In genomic region chr6:24522821-24523175, GRCh38 we compare ENCODE assay signal across 26 cellular contexts. TPM values are rescaled to one million over a fixed set of nuclear protein-coding genes. Genes with fewer than 3 reads are reported as not detected.
A peak's percentile ranks its signal among the peaks of the same experiment; 100 is the strongest.
DNase-seq lines count a peak whose midpoint lies in the region; ATAC-seq and TF ChIP-seq lines count a peak whose summit lies in the region.
"Had no signal": no experiment of that assay in that cellular context is flagged by ENCODE, and none has a peak within 500 bp of the region (broad histone marks: within the 10 kb centered on the region; RNA-seq: fewer than 3 reads in every experiment).

No MANE protein-coding gene starts in this region.

- DNase-seq in activated naive CD8-positive, alpha-beta T cell treated with anti-CD3 and anti-CD28 coated beads, Interleukin-2, amount 50 U/mL, for 24 hours, result no peak
- no peak for DNase-seq in activated naive CD8-positive, alpha-beta T cell treated with anti-CD3 and anti-CD28 coated beads for 36 hours
- DNase-seq in activated B cell treated with CpG ODN at 0.5 μM for 24 hours (no peak), mesenchymal stem cell (no peak), NCI-H510A (lab: John Stamatoyannopoulos, UW) (no peak), left ventricle myocardium superior (no peak), DMS153 (lab: John Stamatoyannopoulos, UW) (no peak)
- no peak for DNase-seq in naive thymus-derived CD8-positive, alpha-beta T cell
- DNase-seq: activated CD4-positive, alpha-beta T cell treated with anti-CD3 and anti-CD28 coated beads for 48 hours; activated CD8-positive, alpha-beta memory T cell treated with anti-CD3 and anti-CD28 coated beads for 24 hours; activated naive CD4-positive, alpha-beta T cell treated with anti-CD3 and anti-CD28 coated beads, Interleukin-2, amount 50 U/mL, for 16 hours; activated T-cell treated with anti-CD3 and anti-CD28 coated beads for 4 hours; CD4-positive, alpha-beta memory T cell; EL; hippocampal formation; Kasumi-1; right cardiac atrium; stimulated activated CD4-positive, alpha-beta T cell treated with anti-CD3 and anti-CD28 coated beads, Interleukin-1b, Interleukin-23, amount 100 ng/mL, for 48 hours; stimulated activated naive CD8-positive, alpha-beta T cell treated with anti-CD3 and anti-CD28 coated beads, Interleukin-15, amount 100 ng/mL, for 72 hours; T1000; tibial artery; WERI-Rb-1 had no signal

- peaks cover 15% of the 10 kb centered on the region for H3K4me1 Mint-ChIP-seq in activated naive CD8-positive, alpha-beta T cell treated with anti-CD3 and anti-CD28 coated beads, Interleukin-2, amount 50 U/mL, for 24 hours
- H3K4me1 Mint-ChIP-seq in activated naive CD8-positive, alpha-beta T cell treated with anti-CD3 and anti-CD28 coated beads for 36 hours, result peaks cover 14% of the 10 kb centered on the region
- H3K4me1 Mint-ChIP-seq in activated B cell treated with CpG ODN at 0.5 μM for 24 hours, result peaks cover 56% of the 10 kb centered on the region
- peaks cover 5 to 23% (median 11%) of the 10 kb centered on the region in 4 donors for H3K4me1 Mint-ChIP-seq in naive thymus-derived CD8-positive, alpha-beta T cell

- no peaks in the 10 kb centered on the region for H3K36me3 Mint-ChIP-seq in activated naive CD8-positive, alpha-beta T cell treated with anti-CD3 and anti-CD28 coated beads, Interleukin-2, amount 50 U/mL, for 24 hours (ENCODE audit: low read depth)
- peaks cover 6% of the 10 kb centered on the region for H3K36me3 Mint-ChIP-seq in activated naive CD8-positive, alpha-beta T cell treated with anti-CD3 and anti-CD28 coated beads for 36 hours
- H3K36me3 Mint-ChIP-seq in activated B cell treated with CpG ODN at 0.5 μM for 24 hours (ENCODE audit: low read depth), result no peaks in the 10 kb centered on the region
- H3K36me3 Mint-ChIP-seq in naive thymus-derived CD8-positive, alpha-beta T cell, result peaks cover 0 to 39% (median 3%) of the 10 kb centered on the region in 3 donors

- WGBS in mesenchymal stem cell, result 98% methylated on average over 5 of the region's 6 CpGs

- H3K9me3 ChIP-seq in mesenchymal stem cell (ENCODE audit: control insufficient read depth, low read length), result no peaks in the 10 kb centered on the region
- H3K9me3 ChIP-seq: SJCRH30, tibial artery had no signal

- no peak overlapping the region for H2BK15ac ChIP-seq in mesenchymal stem cell (ENCODE audit: low read depth, poor library complexity, severe bottlenecking)

- peak overlapping the region; percentile 56 for H3K27ac Mint-ChIP-seq in activated naive CD8-positive, alpha-beta T cell treated with anti-CD3 and anti-CD28 coated beads, Interleukin-2, amount 50 U/mL, for 24 hours
- no peak overlapping the region for H3K27ac Mint-ChIP-seq in activated naive CD8-positive, alpha-beta T cell treated with anti-CD3 and anti-CD28 coated beads for 36 hours
- peak overlapping the region; percentile 88 for H3K27ac Mint-ChIP-seq in activated B cell treated with CpG ODN at 0.5 μM for 24 hours
- peak overlapping the region in 1 of 10 donors; percentile 59 for H3K27ac Mint-ChIP-seq in naive thymus-derived CD8-positive, alpha-beta T cell
- H3K27ac Mint-ChIP-seq: activated T-helper 2 cell treated with anti-CD3 and anti-CD28 coated beads, Interferon-gamma antibody, Interleukin-2, Interleukin-4, amounts not matched to agents 10 μg/mL and 5 μg/mL and 100 μg/mL, durations not matched to agents 14 hours and 24 hours and 36 hours; CD4-positive, alpha-beta memory T cell; stimulated activated naive CD8-positive, alpha-beta T cell treated with anti-CD3 and anti-CD28 coated beads, Interleukin-15, amount 100 ng/mL, for 72 hours had no signal

- H4K8ac ChIP-seq in mesenchymal stem cell (ENCODE audit: low read length), result no peak overlapping the region

- H3K14ac ChIP-seq in mesenchymal stem cell (ENCODE audit: low read length in 2 of 2), result no peak overlapping the region

- H3K23ac ChIP-seq in mesenchymal stem cell (ENCODE audit: low read length in 2 of 2), result no peak overlapping the region

- peaks cover 6% of the 10 kb centered on the region for H3K4me1 ChIP-seq in mesenchymal stem cell (ENCODE audit: control insufficient read depth, insufficient read depth, low read depth, low read length)
- H3K4me1 ChIP-seq: SJCRH30, tibial artery had no signal

- H3K4me2 ChIP-seq in mesenchymal stem cell (ENCODE audit: low read length, poor library complexity, severe bottlenecking), result no peak overlapping the region

- POLR2A ChIA-PET in activated B cell treated with CpG ODN at 0.5 μM for 24 hours (lab: Charles Lee), result interaction anchor here (0.6 to 3.6 kb wide), 5 partner anchors 14 to 199 kb away, joined by 3 to 46 read pairs (median 4); partner anchors contain the start of genes ALDH5A1 and KIAA0319
- POLR2A ChIA-PET in naive thymus-derived CD8-positive, alpha-beta T cell (lab: Charles Lee), result interaction anchor here (0.6 kb wide), 1 partner anchor 756 kb away, joined by 3 read pairs; no protein-coding TSS in a partner anchor

- no peak overlapping the region for H3K4me3 ChIP-seq in mesenchymal stem cell (ENCODE audit: insufficient read depth in 1 of 2, low read depth in 1 of 2, low read length in 2 of 2)
- H3K4me3 ChIP-seq: SJCRH30, tibial artery had no signal

- no peak overlapping the region for H2AK5ac ChIP-seq in mesenchymal stem cell (ENCODE audit: low read length, severe bottlenecking)

- intact Hi-C loops in activated B cell treated with CpG ODN at 0.5 μM for 24 hours (cut with micrococcal nuclease), result loop anchor here (5.0 kb wide), 1 partner anchor 125 kb away; the partner anchor contains the start of gene KIAA0319
- intact Hi-C loops in left ventricle myocardium superior (cut with micrococcal nuclease), result no loop called here

- H3K4me3 Mint-ChIP-seq in activated naive CD8-positive, alpha-beta T cell treated with anti-CD3 and anti-CD28 coated beads, Interleukin-2, amount 50 U/mL, for 24 hours, result no peak overlapping the region
- H3K4me3 Mint-ChIP-seq in activated naive CD8-positive, alpha-beta T cell treated with anti-CD3 and anti-CD28 coated beads for 36 hours, result no peak overlapping the region
- peak overlapping the region; percentile 51 for H3K4me3 Mint-ChIP-seq in activated B cell treated with CpG ODN at 0.5 μM for 24 hours
- H3K4me3 Mint-ChIP-seq in naive thymus-derived CD8-positive, alpha-beta T cell, result no peak overlapping the region
- H3K4me3 Mint-ChIP-seq: CD4-positive, alpha-beta memory T cell; stimulated activated naive CD8-positive, alpha-beta T cell treated with anti-CD3 and anti-CD28 coated beads, Interleukin-15, amount 100 ng/mL, for 72 hours had no signal

- no peak overlapping the region for H3K4ac ChIP-seq in mesenchymal stem cell (ENCODE audit: low read depth in 1 of 2, low read length in 2 of 2)

- no peak for ATAC-seq in activated naive CD8-positive, alpha-beta T cell treated with anti-CD3 and anti-CD28 coated beads, Interleukin-2, amount 50 U/mL, for 24 hours
- ATAC-seq in activated B cell treated with CpG ODN at 0.5 μM for 24 hours (ENCODE audit: low read depth), result no peak
- no peak for ATAC-seq in naive thymus-derived CD8-positive, alpha-beta T cell
- ATAC-seq in left ventricle myocardium superior, result no peak
- ATAC-seq: right cardiac atrium; stimulated activated naive CD8-positive, alpha-beta T cell treated with anti-CD3 and anti-CD28 coated beads, Interleukin-15, amount 100 ng/mL, for 72 hours had no signal

- peak overlapping the region; percentile 48 for H3K27ac ChIP-seq in mesenchymal stem cell (ENCODE audit: low read length, poor library complexity, severe bottlenecking)
- H3K27ac ChIP-seq: 22Rv1, SJCRH30, tibial artery, WERI-Rb-1 had no signal

- H3K9ac ChIP-seq in mesenchymal stem cell (ENCODE audit: low read length), result no peak overlapping the region

- H2AFZ ChIP-seq in mesenchymal stem cell (ENCODE audit: low read depth, low read length), result no peak overlapping the region

- no peak overlapping the region for H2BK120ac ChIP-seq in mesenchymal stem cell (ENCODE audit: low read depth, low read length)

- no peaks in the 10 kb centered on the region for H3K27me3 ChIP-seq in mesenchymal stem cell (ENCODE audit: control insufficient read depth in 1 of 2, insufficient read depth in 1 of 2, low read length in 2 of 2)
- H3K27me3 ChIP-seq: SJCRH30, tibial artery had no signal

- H3K18ac ChIP-seq in mesenchymal stem cell (ENCODE audit: low read depth in 1 of 2, low read length in 2 of 2), result no peak overlapping the region

- H3K36me3 ChIP-seq in mesenchymal stem cell (ENCODE audit: control insufficient read depth in 1 of 2, insufficient read depth in 2 of 2, low read depth in 1 of 2, low read length in 2 of 2), result no peaks in the 10 kb centered on the region
- H3K36me3 ChIP-seq: SJCRH30 had no signal

- TF ChIP-seq CTCF in activated B cell treated with CpG ODN at 0.5 μM for 24 hours (IDR thresholded peaks at IDR 0.05), result no peak

- no peak overlapping the region for H4K91ac ChIP-seq in mesenchymal stem cell (ENCODE audit: low read length)

- no peak overlapping the region for H2BK5ac ChIP-seq in mesenchymal stem cell (ENCODE audit: low read depth, low read length, poor library complexity, severe bottlenecking)

- H3K27me3 Mint-ChIP-seq in activated naive CD8-positive, alpha-beta T cell treated with anti-CD3 and anti-CD28 coated beads, Interleukin-2, amount 50 U/mL, for 24 hours, result no peaks in the 10 kb centered on the region
- no peaks in the 10 kb centered on the region for H3K27me3 Mint-ChIP-seq in activated naive CD8-positive, alpha-beta T cell treated with anti-CD3 and anti-CD28 coated beads for 36 hours
- H3K27me3 Mint-ChIP-seq in activated B cell treated with CpG ODN at 0.5 μM for 24 hours, result no peaks in the 10 kb centered on the region
- no peaks in the 10 kb centered on the region for H3K27me3 Mint-ChIP-seq in naive thymus-derived CD8-positive, alpha-beta T cell
- H3K27me3 Mint-ChIP-seq: CD4-positive, alpha-beta memory T cell; stimulated activated naive CD8-positive, alpha-beta T cell treated with anti-CD3 and anti-CD28 coated beads, Interleukin-15, amount 100 ng/mL, for 72 hours had no signal

- CTCF ChIA-PET in activated B cell treated with CpG ODN at 0.5 μM for 24 hours (lab: Charles Lee), result interaction anchor here (1.1 to 3.6 kb wide), 5 partner anchors 9 to 91 kb away, joined by 3 to 60 read pairs (median 5); partner anchors contain the start of gene ALDH5A1

- H3K9me3 Mint-ChIP-seq in activated naive CD8-positive, alpha-beta T cell treated with anti-CD3 and anti-CD28 coated beads, Interleukin-2, amount 50 U/mL, for 24 hours, result no peaks in the 10 kb centered on the region
- no peaks in the 10 kb centered on the region for H3K9me3 Mint-ChIP-seq in activated naive CD8-positive, alpha-beta T cell treated with anti-CD3 and anti-CD28 coated beads for 36 hours
- no peaks in the 10 kb centered on the region for H3K9me3 Mint-ChIP-seq in activated B cell treated with CpG ODN at 0.5 μM for 24 hours
- no peaks in the 10 kb centered on the region for H3K9me3 Mint-ChIP-seq in naive thymus-derived CD8-positive, alpha-beta T cell
- H3K9me3 Mint-ChIP-seq: activated T-helper 2 cell treated with anti-CD3 and anti-CD28 coated beads, Interferon-gamma antibody, Interleukin-2, Interleukin-4, amounts not matched to agents 10 μg/mL and 5 μg/mL and 100 μg/mL, durations not matched to agents 14 hours and 24 hours and 36 hours; CD4-positive, alpha-beta memory T cell; stimulated activated naive CD8-positive, alpha-beta T cell treated with anti-CD3 and anti-CD28 coated beads, Interleukin-15, amount 100 ng/mL, for 72 hours had no signal

- no peaks in the 10 kb centered on the region for H3K79me1 ChIP-seq in mesenchymal stem cell (replicated peaks; ENCODE audit: low read length, poor library complexity, severe bottlenecking)

- no peak overlapping the region for H2BK12ac ChIP-seq in mesenchymal stem cell (ENCODE audit: low read length in 2 of 2)

RNA-seq across cellular contexts. Expression of gene ALDH5A1, which starts 28.0 kb away (rescaled TPM):
- 10 to 100 TPM; 18.2 to 20.9 TPM for total RNA-seq in activated naive CD8-positive, alpha-beta T cell treated with anti-CD3 and anti-CD28 coated beads for 36 hours
- total RNA-seq in activated B cell treated with CpG ODN at 0.5 μM for 24 hours, result 15.9 and 17.5 TPM in 2 replicates
- polyA plus RNA-seq in mesenchymal stem cell (2013, experiment 1 of 2), result 0.93 TPM
- polyA plus RNA-seq in mesenchymal stem cell (2013, experiment 2 of 2), result 0.81 TPM
- 10 to 100 TPM; 18.8 to 20.7 TPM for total RNA-seq in naive thymus-derived CD8-positive, alpha-beta T cell
- polyA plus RNA-seq in naive thymus-derived CD8-positive, alpha-beta T cell, result 10 to 100 TPM; 14.0 to 24.8 (median 15.8) TPM
- total RNA-seq in left ventricle myocardium superior, result 31.2 TPM

RNA-seq across cellular contexts. Expression of gene GPLD1, which starts 33.4 kb away (rescaled TPM):
- total RNA-seq in activated naive CD8-positive, alpha-beta T cell treated with anti-CD3 and anti-CD28 coated beads for 36 hours, result 1 to 10 TPM in 1 of 2 experiments, under 1 TPM in 1; 0.74 to 1.1 TPM
- total RNA-seq in activated B cell treated with CpG ODN at 0.5 μM for 24 hours (7.3 and 8.4 TPM in 2 replicates), left ventricle myocardium superior (1.1 TPM)
- 0.14 TPM for polyA plus RNA-seq in mesenchymal stem cell (2013, experiment 1 of 2)
- 0.12 TPM for polyA plus RNA-seq in mesenchymal stem cell (2013, experiment 2 of 2)
- total RNA-seq in naive thymus-derived CD8-positive, alpha-beta T cell, result 1 to 10 TPM; 1.6 to 1.8 TPM
- polyA plus RNA-seq in naive thymus-derived CD8-positive, alpha-beta T cell, result 1 to 10 TPM in 1 of 3 donors, not detected in 2; 1.1 TPM
- total RNA-seq: RPMI7951 had no signal
